In the genomic region with DNA sequence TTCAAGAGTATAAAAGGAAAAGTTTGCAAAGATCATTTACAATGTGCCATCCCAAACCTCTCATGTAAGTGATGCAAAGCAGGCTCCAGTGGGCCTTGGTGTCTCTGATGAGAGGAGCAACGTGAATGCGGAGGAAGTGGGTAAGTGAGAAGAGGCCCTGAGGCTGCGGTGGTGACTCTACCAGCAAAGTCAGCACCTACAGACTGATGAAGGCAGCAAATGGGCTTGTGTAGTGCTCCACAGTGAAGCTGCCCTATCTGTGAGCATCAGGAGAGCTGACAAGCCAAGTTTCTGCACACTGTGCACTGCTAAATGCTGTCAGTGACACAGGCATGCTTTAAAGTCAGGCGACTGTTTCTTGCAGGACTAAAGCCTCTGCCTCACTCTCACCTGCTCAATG, we compare ENCODE assay signal across 8 cellular contexts. TPM values are rescaled to one million over a fixed set of nuclear protein-coding genes. Genes with fewer than 3 reads are reported as not detected.
DNase-seq lines count a peak whose midpoint lies in the region; ATAC-seq and TF ChIP-seq lines count a peak whose summit lies in the region.

No MANE protein-coding gene starts in this region.

- no peak for TF ChIP-seq EP300 in suprapubic skin (IDR thresholded peaks at IDR 0.05)

- no peaks in the 10 kb centered on the region for H3K27me3 ChIP-seq in stomach smooth muscle (ENCODE audit: control insufficient read depth in 1 of 2, insufficient read depth in 2 of 2, low read length in 2 of 2)
- H3K27me3 ChIP-seq in suprapubic skin: no peaks in the 10 kb centered on the region

- H3K27me3 Mint-ChIP-seq in progenitor cell of endocrine pancreas: peaks cover 9% of the 10 kb centered on the region

- peak; percentile 79 for DNase-seq in activated gamma-delta T cell treated with Interleukin-2 at 50 U/mL for 16 hours
- DNase-seq in activated gamma-delta T cell (lab: John Stamatoyannopoulos, UW): no peak
- peak; percentile 69 for DNase-seq in activated CD4-positive, alpha-beta T cell treated with anti-CD3 and anti-CD28 coated beads, Interleukin-2, amount 50 U/mL, for 1 hour
- peak; percentile 41 to 45 for DNase-seq in left colon
- DNase-seq in suprapubic skin (ENCODE audit: low spot score in 2 of 2): no peak
- DNase-seq in progenitor cell of endocrine pancreas (ENCODE audit: low spot score, unreplicated experiment): no peak

- 86% methylated on average over 4 of the region's 4 CpGs for WGBS in suprapubic skin

- H3K27ac Mint-ChIP-seq in progenitor cell of endocrine pancreas: no peak overlapping the region

- peak overlapping the region; percentile 90 for H3K27ac ChIP-seq in stomach smooth muscle (ENCODE audit: low read length)
- H3K27ac ChIP-seq in suprapubic skin: no peak overlapping the region

- intact Hi-C loops in left colon (cut with DNase I, micrococcal nuclease): no loop called here

- H3K4me1 ChIP-seq in stomach smooth muscle (ENCODE audit: control insufficient read depth, insufficient read depth, low read length) (peaks cover 47% of the 10 kb centered on the region), suprapubic skin (peaks cover 16% of the 10 kb centered on the region)

- H3K9me3 ChIP-seq in stomach smooth muscle (ENCODE audit: control insufficient read depth in 2 of 2, low read length in 2 of 2): no peaks in the 10 kb centered on the region
- no peaks in the 10 kb centered on the region for H3K9me3 ChIP-seq in suprapubic skin

- H3K9me3 Mint-ChIP-seq in progenitor cell of endocrine pancreas (ENCODE audit: low read depth): no peaks in the 10 kb centered on the region

- no peak for TF ChIP-seq POLR2A in suprapubic skin (IDR thresholded peaks at IDR 0.05)

- H3K36me3 Mint-ChIP-seq in progenitor cell of endocrine pancreas (ENCODE audit: insufficient read depth): no peaks in the 10 kb centered on the region

- no peaks in the 10 kb centered on the region for H3K36me3 ChIP-seq in stomach smooth muscle (ENCODE audit: control insufficient read depth in 2 of 2, insufficient read depth in 2 of 2, low read length in 2 of 2)
- no peaks in the 10 kb centered on the region for H3K36me3 ChIP-seq in suprapubic skin

- peak; percentile 37 for ATAC-seq in left colon
- ATAC-seq in GM21576 (IDR thresholded peaks at IDR 0.05; ENCODE audit: unreplicated experiment): no peak

- peak overlapping the region in 1 of 2 donors; percentile 29 for H3K9ac ChIP-seq in stomach smooth muscle (ENCODE audit: low read length in 2 of 2)

- H3K4me1 Mint-ChIP-seq in progenitor cell of endocrine pancreas (ENCODE audit: low read depth): peaks cover 5% of the 10 kb centered on the region

- no peak overlapping the region for H3K4me3 Mint-ChIP-seq in progenitor cell of endocrine pancreas (ENCODE audit: low read depth)

- TF ChIP-seq CTCF in suprapubic skin (IDR thresholded peaks at IDR 0.05): no peak
- TF ChIP-seq CTCF in progenitor cell of endocrine pancreas (IDR thresholded peaks at IDR 0.05; ENCODE audit: unreplicated experiment): no peak

- no peak overlapping the region for H3K4me3 ChIP-seq in stomach smooth muscle (ENCODE audit: low read length in 2 of 2)
- no peak overlapping the region for H3K4me3 ChIP-seq in suprapubic skin

RNA-seq across cellular contexts. Expression of a gene that starts 15.6 kb away (rescaled TPM):
- 100 to 1,000 TPM in 1 of 2 donors, 10 to 100 TPM in 1; 82.3 to 113 TPM for total RNA-seq in left colon
- 10 to 100 TPM; 31.0 to 38.4 (median 35.3) TPM for total RNA-seq in suprapubic skin
- 36.6 and 38.8 TPM in 2 replicates for total RNA-seq in progenitor cell of endocrine pancreas

Comparison
In these comparisons a context has a peak if more than half of its experiments do, and no peak if none do; other contexts are left out.
1. DNase-seq: peak in activated gamma-delta T cell treated with Interleukin-2 at 50 U/mL for 16 hours (single experiment), activated CD4-positive, alpha-beta T cell treated with anti-CD3 and anti-CD28 coated beads, Interleukin-2, amount 50 U/mL, for 1 hour (single experiment) and left colon (2 of 2); none in activated gamma-delta T cell (single experiment), suprapubic skin (0 of 2) and progenitor cell of endocrine pancreas (single experiment).